In genomic region chr13:73482556-73482955, GRCh38 we compare ENCODE assay signal across 17 cellular contexts.
DNase-seq lines count a peak whose midpoint lies in the region; ATAC-seq lines count a peak whose summit lies in the region.
"Had no signal": no experiment of that assay in that cellular context is flagged by ENCODE, and none has a peak within 500 bp of the region (broad histone marks: within the 10 kb centered on the region; RNA-seq: fewer than 3 reads in every experiment).

No MANE protein-coding gene starts in this region.

- no peak overlapping the region for H3K4me3 Mint-ChIP-seq in activated naive CD4-positive, alpha-beta T cell treated with anti-CD3 and anti-CD28 coated beads, Interleukin-2, amount 50 U/mL, for 24 hours
- H3K4me3 Mint-ChIP-seq: CD4-positive, alpha-beta memory T cell had no signal

- no peaks in the 10 kb centered on the region for H3K36me3 Mint-ChIP-seq in activated naive CD4-positive, alpha-beta T cell treated with anti-CD3 and anti-CD28 coated beads, Interleukin-2, amount 50 U/mL, for 24 hours
- H3K36me3 Mint-ChIP-seq: CD4-positive, alpha-beta memory T cell had no signal

- peak overlapping the region; percentile 2 for H3K27ac Mint-ChIP-seq in activated naive CD4-positive, alpha-beta T cell treated with anti-CD3 and anti-CD28 coated beads, Interleukin-2, amount 50 U/mL, for 24 hours
- H3K27ac Mint-ChIP-seq: CD4-positive, alpha-beta memory T cell had no signal

- H3K4me1 Mint-ChIP-seq in activated naive CD4-positive, alpha-beta T cell treated with anti-CD3 and anti-CD28 coated beads, Interleukin-2, amount 50 U/mL, for 24 hours, result no peaks in the 10 kb centered on the region
- H3K4me1 Mint-ChIP-seq: CD4-positive, alpha-beta memory T cell had no signal

- ATAC-seq in sciatic nerve, result peak; percentile 32
- ATAC-seq: GM12878 had no signal

- H3K27me3 Mint-ChIP-seq in activated naive CD4-positive, alpha-beta T cell treated with anti-CD3 and anti-CD28 coated beads, Interleukin-2, amount 50 U/mL, for 24 hours, result no peaks in the 10 kb centered on the region

- H3K9me3 Mint-ChIP-seq in activated naive CD4-positive, alpha-beta T cell treated with anti-CD3 and anti-CD28 coated beads, Interleukin-2, amount 50 U/mL, for 24 hours, result peaks cover 4% of the 10 kb centered on the region

- DNase-seq in activated naive CD4-positive, alpha-beta T cell treated with anti-CD3 and anti-CD28 coated beads, Interleukin-2, amount 50 U/mL, for 16 hours, result no peak
- DNase-seq in midbrain (lab: John Stamatoyannopoulos, UW) (peak; percentile 1), sciatic nerve (ENCODE audit: low spot score) (no peak), DMS53 (lab: John Stamatoyannopoulos, UW) (no peak), hippocampal formation (lab: John Stamatoyannopoulos, UW) (no peak)
- DNase-seq: Calu3; CD4-positive, alpha-beta memory T cell; COR-L47; DMS153; DMS79; EL; GDM1; GM23248; H7; HCEC 1CT had no signal

- intact Hi-C loops in sciatic nerve (cut with DNase I), result no loop called here
